ENCODE assay signal across 9 cellular contexts in the genomic region with DNA sequence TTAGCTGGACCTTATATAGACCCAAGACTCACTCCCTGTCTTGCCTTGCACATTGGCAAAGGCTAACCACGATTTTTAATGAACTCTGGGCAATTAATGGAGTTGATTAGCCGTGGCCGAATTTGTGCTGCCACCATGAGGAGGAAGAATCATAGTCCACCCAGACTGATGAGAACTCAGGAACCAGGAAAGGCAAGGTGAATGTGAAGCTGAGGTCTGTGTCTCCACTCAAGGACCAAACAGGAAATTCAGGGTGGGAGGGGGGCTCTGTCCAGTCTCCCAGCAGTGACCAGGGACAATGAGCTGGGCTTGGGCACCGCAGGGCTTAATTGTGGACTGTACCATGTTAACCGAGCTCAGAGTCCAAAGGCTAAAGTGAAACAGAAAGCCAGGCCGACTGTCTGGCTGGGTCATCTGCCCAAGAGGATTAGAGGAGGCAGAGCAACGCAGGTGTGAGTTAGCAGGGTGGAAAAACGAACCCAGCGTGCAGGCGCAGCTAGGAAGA.
DNase-seq lines count a peak whose midpoint lies in the region; ATAC-seq and TF ChIP-seq lines count a peak whose summit lies in the region.
"Had no signal": no experiment of that assay in that cellular context is flagged by ENCODE, and none has a peak within 500 bp of the region (broad histone marks: within the 10 kb centered on the region; RNA-seq: fewer than 3 reads in every experiment).

No MANE protein-coding gene starts in this region.

- in situ Hi-C loops in Caki2 (cut with HindIII; ENCODE audit: low pct_unique_long_range_greater_than_20kb, low sequenced_read_pairs), result no loop called here

- H3K36me3 Mint-ChIP-seq in neural progenitor cell (no peaks in the 10 kb centered on the region), T-cell (no peaks in the 10 kb centered on the region)
- no peaks in the 10 kb centered on the region for H3K36me3 Mint-ChIP-seq in activated T-cell treated with anti-CD3 and anti-CD28 coated beads, Interleukin-2, amount 50 U/mL, for 24 hours (ENCODE audit: low read depth)
- H3K36me3 Mint-ChIP-seq: memory B cell had no signal

- H3K27me3 ChIP-seq in Loucy (ENCODE audit: insufficient read depth, low read length, poor library complexity, severe bottlenecking) (no peaks in the 10 kb centered on the region), duodenal mucosa (ENCODE audit: control insufficient read depth in 1 of 2, insufficient read depth in 2 of 2, low read length in 2 of 2) (no peaks in the 10 kb centered on the region), neural progenitor cell (no peaks in the 10 kb centered on the region)

- H3K4me3 ChIP-seq in Loucy (ENCODE audit: low read length, poor library complexity, severe bottlenecking) (no peak overlapping the region), duodenal mucosa (ENCODE audit: low read depth in 1 of 2, low read length in 2 of 2) (peak overlapping the region; percentile 58 to 59), neural progenitor cell (no peak overlapping the region)

- no peaks in the 10 kb centered on the region for H3K79me2 ChIP-seq in Loucy (ENCODE audit: insufficient read depth, low read length)
- no peaks in the 10 kb centered on the region for H3K79me2 ChIP-seq in neural progenitor cell (ENCODE audit: low read depth)

- H3K9me3 Mint-ChIP-seq in neural progenitor cell, result no peaks in the 10 kb centered on the region
- H3K9me3 Mint-ChIP-seq in T-cell, result no peaks in the 10 kb centered on the region
- H3K9me3 Mint-ChIP-seq in activated T-cell treated with anti-CD3 and anti-CD28 coated beads, Interleukin-2, amount 50 U/mL, for 24 hours, result no peaks in the 10 kb centered on the region
- H3K9me3 Mint-ChIP-seq: memory B cell had no signal

- ATAC-seq in HG03045 (IDR thresholded peaks at IDR 0.05; ENCODE audit: unreplicated experiment) (no peak), T-cell (replicated peaks in 1 of 4) (no peak)

- peak overlapping the region; percentile 25 for H3K27ac Mint-ChIP-seq in neural progenitor cell
- no peak overlapping the region for H3K27ac Mint-ChIP-seq in T-cell
- no peak overlapping the region for H3K27ac Mint-ChIP-seq in activated T-cell treated with anti-CD3 and anti-CD28 coated beads, Interleukin-2, amount 50 U/mL, for 24 hours
- H3K27ac Mint-ChIP-seq: memory B cell had no signal

- DNase-seq in Caki2 (ENCODE audit: low read depth), result peak; percentile 86
- peak; percentile 16 for DNase-seq in neural progenitor cell (ENCODE audit: low spot score)
- DNase-seq in GDM1 (lab: John Stamatoyannopoulos, UW), result no peak
- DNase-seq in T-cell, result no peak
- no peak for DNase-seq in activated T-cell treated with anti-CD3 and anti-CD28 coated beads, Interleukin-2, amount 50 U/mL, for 24 hours

- H3K27me3 Mint-ChIP-seq in neural progenitor cell (ENCODE audit: insufficient read depth, low read depth), result peaks cover 9% of the 10 kb centered on the region
- H3K27me3 Mint-ChIP-seq in T-cell, result peaks cover 3 to 6% of the 10 kb centered on the region in 2 donors
- H3K27me3 Mint-ChIP-seq in activated T-cell treated with anti-CD3 and anti-CD28 coated beads, Interleukin-2, amount 50 U/mL, for 24 hours, result peaks cover 4% of the 10 kb centered on the region

- H3K4me3 Mint-ChIP-seq in neural progenitor cell (no peak overlapping the region), T-cell (no peak overlapping the region)
- H3K4me3 Mint-ChIP-seq in activated T-cell treated with anti-CD3 and anti-CD28 coated beads, Interleukin-2, amount 50 U/mL, for 24 hours, result no peak overlapping the region
- H3K4me3 Mint-ChIP-seq: memory B cell had no signal

- TF ChIP-seq CTCF in Loucy (conservative IDR thresholded peaks at IDR 0.05; ENCODE audit: low read length) (peak; percentile 24; the same call in 1 of the 2 replicates), neural progenitor cell (IDR thresholded peaks at IDR 0.05) (no peak)

- no peak overlapping the region for H3K9ac ChIP-seq in Loucy (ENCODE audit: low read depth, low read length, poor library complexity, severe bottlenecking)
- peak overlapping the region; percentile 2 to 3 for H3K9ac ChIP-seq in duodenal mucosa (ENCODE audit: low read depth in 1 of 2, low read length in 2 of 2)
- no peak overlapping the region for H3K9ac ChIP-seq in neural progenitor cell

- H4K20me1 ChIP-seq in Loucy (ENCODE audit: insufficient read depth, low read length, poor library complexity, severe bottlenecking), result no peaks in the 10 kb centered on the region
- no peaks in the 10 kb centered on the region for H4K20me1 ChIP-seq in neural progenitor cell (ENCODE audit: low read depth)

- no peaks in the 10 kb centered on the region for H3F3A ChIP-seq in Loucy (ENCODE audit: low read depth)
- H3F3A ChIP-seq in neural progenitor cell (ENCODE audit: low read depth), result no peaks in the 10 kb centered on the region

- H3K4me1 Mint-ChIP-seq in neural progenitor cell, result peaks cover 30% of the 10 kb centered on the region
- H3K4me1 Mint-ChIP-seq in T-cell, result no peaks in the 10 kb centered on the region
- H3K4me1 Mint-ChIP-seq in activated T-cell treated with anti-CD3 and anti-CD28 coated beads, Interleukin-2, amount 50 U/mL, for 24 hours (ENCODE audit: low read depth), result no peaks in the 10 kb centered on the region

- H3K4me1 ChIP-seq in Loucy (ENCODE audit: insufficient read depth, low read length, poor library complexity, severe bottlenecking) (no peaks in the 10 kb centered on the region), duodenal mucosa (ENCODE audit: control insufficient read depth in 1 of 2, insufficient read depth in 2 of 2, low read length in 2 of 2) (peaks cover 9 to 24% of the 10 kb centered on the region in 2 donors), neural progenitor cell (peaks cover 10% of the 10 kb centered on the region)

- H3K36me3 ChIP-seq in Loucy (ENCODE audit: insufficient read depth, low read length) (no peaks in the 10 kb centered on the region), duodenal mucosa (ENCODE audit: control insufficient read depth in 1 of 2, insufficient read depth in 2 of 2, low read length in 2 of 2) (no peaks in the 10 kb centered on the region), neural progenitor cell (no peaks in the 10 kb centered on the region)

- no peak overlapping the region for H3K4me2 ChIP-seq in Loucy (ENCODE audit: low read depth, low read length, poor library complexity, severe bottlenecking)
- no peak overlapping the region for H3K4me2 ChIP-seq in neural progenitor cell

- H3K9me2 ChIP-seq in Loucy (replicated peaks; ENCODE audit: low read depth, low read length), result no peaks in the 10 kb centered on the region

- CTCF ChIA-PET in T-cell (lab: Charles Lee), result interaction anchor here in 1 of 2 donors (0.6 kb wide), 1 partner anchor 163 kb away, joined by 4 read pairs; the partner anchor contains the start of gene MTPAP

- no peak overlapping the region for H3K27ac ChIP-seq in duodenal mucosa (ENCODE audit: low read depth, low read length)
- no peak overlapping the region for H3K27ac ChIP-seq in neural progenitor cell

- POLR2A ChIA-PET in T-cell (lab: Charles Lee), result no interaction called here

- H3K9me3 ChIP-seq in Loucy (ENCODE audit: insufficient read depth, low read depth, low read length), result no peaks in the 10 kb centered on the region
- no peaks in the 10 kb centered on the region for H3K9me3 ChIP-seq in duodenal mucosa (ENCODE audit: control insufficient read depth in 1 of 2, low read length in 2 of 2)
- no peaks in the 10 kb centered on the region for H3K9me3 ChIP-seq in neural progenitor cell (ENCODE audit: low read depth)

- H2AFZ ChIP-seq in Loucy (ENCODE audit: low read length) (no peak overlapping the region), neural progenitor cell (replicated peaks) (no peak overlapping the region)

Comparison
In these comparisons a context has a peak if more than half of its experiments do, and no peak if none do; other contexts are left out.
1. DNase-seq: peak in Caki2 (single experiment) and neural progenitor cell (single experiment); none in GDM1 (single experiment), T-cell (0 of 34) and activated T-cell treated with anti-CD3 and anti-CD28 coated beads, Interleukin-2, amount 50 U/mL, for 24 hours (single experiment).
2. H3K4me3 ChIP-seq: peak in duodenal mucosa (2 of 2); none in Loucy (single experiment) and neural progenitor cell (single experiment).
3. H3K9ac ChIP-seq: peak in duodenal mucosa (2 of 2); none in Loucy (single experiment) and neural progenitor cell (single experiment).